ENCODE assay signal across 25 cellular contexts in the genomic region with DNA sequence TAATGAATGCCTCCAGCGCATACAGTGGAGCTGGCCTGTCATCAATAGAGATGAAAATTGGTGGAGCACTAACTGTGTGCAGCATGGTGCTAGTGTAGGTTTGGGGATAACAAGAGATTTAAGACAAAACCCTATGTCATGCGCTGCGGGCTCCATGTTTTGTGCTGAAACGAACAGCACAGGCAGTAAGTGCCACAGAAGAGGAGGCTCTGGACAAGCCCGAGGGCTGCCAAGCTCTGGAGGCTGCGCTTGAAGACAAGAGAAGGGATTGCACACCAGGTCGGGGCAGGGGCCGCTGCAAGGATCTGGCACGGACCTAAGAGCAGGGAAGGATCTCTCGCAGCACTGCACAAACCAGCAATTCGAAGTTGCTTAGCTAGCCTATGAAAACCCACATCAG. TPM values are rescaled to one million over a fixed set of nuclear protein-coding genes. Genes with fewer than 3 reads are reported as not detected.
"Had no signal": no experiment of that assay in that cellular context is flagged by ENCODE, and none has a peak within 500 bp of the region (broad histone marks: within the 10 kb centered on the region; RNA-seq: fewer than 3 reads in every experiment).

No MANE protein-coding gene starts in this region.

- H3K4me1 Mint-ChIP-seq: naive thymus-derived CD8-positive, alpha-beta T cell; stimulated activated memory B cell treated with anti-CD40 and anti-IgM and Interleukin-4, amounts not matched to agents 10 μg/mL and 1 μg/mL and 100 μg/mL, for 72 hours; stimulated activated naive CD8-positive, alpha-beta T cell treated with anti-CD3 and anti-CD28 coated beads, Interleukin-15, amount 100 ng/mL, for 72 hours had no signal

- DNase-seq: hypothalamus; islet precursor cell; left ventricle myocardium inferior; midbrain; mucosa of descending colon; naive thymus-derived CD8-positive, alpha-beta T cell; ovary; right lobe of liver; stimulated activated CD4-positive, alpha-beta T cell treated with anti-CD3 and anti-CD28 coated beads, Interleukin-1b, Interleukin-23, amount 100 ng/mL, for 48 hours; stimulated activated CD4-positive, alpha-beta T cell treated with anti-CD3 and anti-CD28 coated beads, Interleukin-2, amount 100 ng/mL, for 48 hours; stimulated activated CD4-positive, alpha-beta T cell treated with anti-CD3 and anti-CD28 coated beads, Interleukin-4, amount 100 ng/mL, for 4 hours; stimulated activated CD8-positive, alpha-beta memory T cell treated with anti-CD3 and anti-CD28 coated beads, Interleukin-4, amount 100 ng/mL, for 48 hours; stimulated activated naive CD4-positive, alpha-beta T cell treated with Interleukin-2 at 50 U/mL for 16 hours; stimulated activated naive CD8-positive, alpha-beta T cell treated with anti-CD3 and anti-CD28 coated beads, Interleukin-15, amount 100 ng/mL, for 72 hours; substantia nigra; uterus had no signal

- H3K36me3 ChIP-seq: left ventricle myocardium inferior, neural progenitor cell, ovary, right atrium auricular region, right lobe of liver, tibial nerve, uterus had no signal

- H3K9ac ChIP-seq: neural progenitor cell had no signal

- H3K27me3 Mint-ChIP-seq: stimulated activated memory B cell treated with anti-CD40 and anti-IgM and Interleukin-4, amounts not matched to agents 10 μg/mL and 1 μg/mL and 100 μg/mL, for 72 hours; stimulated activated naive CD8-positive, alpha-beta T cell treated with anti-CD3 and anti-CD28 coated beads, Interleukin-15, amount 100 ng/mL, for 72 hours; type B pancreatic cell had no signal

- H3K9me3 ChIP-seq: left ventricle myocardium inferior, mucosa of descending colon, ovary, right atrium auricular region, right lobe of liver, tibial nerve, uterus had no signal

- H3K4me1 ChIP-seq: right atrium auricular region, right lobe of liver, tibial nerve, uterus had no signal

- H2AFZ ChIP-seq: neural progenitor cell had no signal

- H3K4me2 ChIP-seq: neural progenitor cell, smooth muscle cell had no signal

- H3K36me3 Mint-ChIP-seq: naive thymus-derived CD8-positive, alpha-beta T cell; stimulated activated memory B cell treated with anti-CD40 and anti-IgM and Interleukin-4, amounts not matched to agents 10 μg/mL and 1 μg/mL and 100 μg/mL, for 72 hours; type B pancreatic cell had no signal

- H3K4me3 ChIP-seq: left ventricle myocardium inferior, lung, mucosa of descending colon, neural progenitor cell, ovary, right atrium auricular region, right lobe of liver, smooth muscle cell, tibial nerve, uterus had no signal

- H3K9me3 Mint-ChIP-seq: stimulated activated memory B cell treated with anti-CD40 and anti-IgM and Interleukin-4, amounts not matched to agents 10 μg/mL and 1 μg/mL and 100 μg/mL, for 72 hours; stimulated activated naive CD8-positive, alpha-beta T cell treated with anti-CD3 and anti-CD28 coated beads, Interleukin-15, amount 100 ng/mL, for 72 hours; type B pancreatic cell had no signal

- H3K27ac ChIP-seq: left ventricle myocardium inferior, neural progenitor cell, ovary, right atrium auricular region, right lobe of liver, tibial nerve, uterus had no signal

- H3K27ac Mint-ChIP-seq: naive thymus-derived CD8-positive, alpha-beta T cell; nephron; neural progenitor cell; progenitor cell of endocrine pancreas; stimulated activated memory B cell treated with anti-CD40 and anti-IgM and Interleukin-4, amounts not matched to agents 10 μg/mL and 1 μg/mL and 100 μg/mL, for 72 hours; stimulated activated naive CD8-positive, alpha-beta T cell treated with anti-CD3 and anti-CD28 coated beads, Interleukin-15, amount 100 ng/mL, for 72 hours; type B pancreatic cell had no signal

- H3K27me3 ChIP-seq: neural progenitor cell, ovary, right atrium auricular region, right lobe of liver, tibial nerve, uterus had no signal

- ATAC-seq: mucosa of descending colon; naive thymus-derived CD8-positive, alpha-beta T cell; right lobe of liver; stimulated activated memory B cell treated with anti-CD40 and anti-IgM and Interleukin-4, amounts not matched to agents 10 μg/mL and 1 μg/mL and 100 μg/mL, for 72 hours; stimulated activated naive CD8-positive, alpha-beta T cell treated with anti-CD3 and anti-CD28 coated beads, Interleukin-15, amount 100 ng/mL, for 72 hours had no signal

- H3K4me3 Mint-ChIP-seq: naive thymus-derived CD8-positive, alpha-beta T cell; nephron; neural progenitor cell; stimulated activated memory B cell treated with anti-CD40 and anti-IgM and Interleukin-4, amounts not matched to agents 10 μg/mL and 1 μg/mL and 100 μg/mL, for 72 hours; stimulated activated naive CD8-positive, alpha-beta T cell treated with anti-CD3 and anti-CD28 coated beads, Interleukin-15, amount 100 ng/mL, for 72 hours; type B pancreatic cell had no signal

RNA-seq across cellular contexts. Expression of gene TENM3, which starts 35.5 kb away (rescaled TPM):
- total RNA-seq: naive thymus-derived CD8-positive, alpha-beta T cell had no signal
- polyA plus RNA-seq: naive thymus-derived CD8-positive, alpha-beta T cell had no signal
